In genomic region chr5:151454889-151455288, GRCh38 we compare ENCODE assay signal across 19 cellular contexts.
"Had no signal": no experiment of that assay in that cellular context is flagged by ENCODE, and none has a peak within 500 bp of the region (broad histone marks: within the 10 kb centered on the region; RNA-seq: fewer than 3 reads in every experiment).

No MANE protein-coding gene starts in this region.

- H3K9me3 ChIP-seq: Peyer's patch, SJCRH30 had no signal

- H3K27ac ChIP-seq: KMS-11, PC-9, SJCRH30 had no signal

- H3K4me1 ChIP-seq: SJCRH30 had no signal

- H3K9me3 Mint-ChIP-seq: IgD-negative memory B cell had no signal

- H3K4me3 ChIP-seq: K562, PC-9, Peyer's patch, SJCRH30 had no signal

- H3K4me2 ChIP-seq: KMS-11 had no signal

- ATAC-seq: K562, SK-N-SH treated with all-trans-retinoic acid at 6 μM for 48 hours had no signal

- H3K36me3 ChIP-seq: Peyer's patch had no signal

- H3K9ac ChIP-seq: KMS-11 had no signal

- H3K27ac Mint-ChIP-seq: IgD-negative memory B cell had no signal

- H3K27me3 ChIP-seq: Peyer's patch, SJCRH30 had no signal

- H3K4me3 Mint-ChIP-seq: IgD-negative memory B cell had no signal

- DNase-seq: Kasumi-1, MM.1S, NCI-H1092 treated with DMSO at 0.1 percent for 48 hours, NCI-H1436, NCI-H2081 treated with DMSO at 0.1 percent for 48 hours, NCI-H2171, NCI-H226, NCI-H446, NCI-H510A, NCI-H524 treated with DMSO at 0.1 percent for 48 hours, NCI-H774, SHP77 treated with DMSO at 0.1 percent for 48 hours had no signal

- H3K27me3 Mint-ChIP-seq: IgD-negative memory B cell had no signal

- H2AFZ ChIP-seq: PC-9 had no signal
